ENCODE assay signal across 8 cellular contexts in the genomic region with DNA sequence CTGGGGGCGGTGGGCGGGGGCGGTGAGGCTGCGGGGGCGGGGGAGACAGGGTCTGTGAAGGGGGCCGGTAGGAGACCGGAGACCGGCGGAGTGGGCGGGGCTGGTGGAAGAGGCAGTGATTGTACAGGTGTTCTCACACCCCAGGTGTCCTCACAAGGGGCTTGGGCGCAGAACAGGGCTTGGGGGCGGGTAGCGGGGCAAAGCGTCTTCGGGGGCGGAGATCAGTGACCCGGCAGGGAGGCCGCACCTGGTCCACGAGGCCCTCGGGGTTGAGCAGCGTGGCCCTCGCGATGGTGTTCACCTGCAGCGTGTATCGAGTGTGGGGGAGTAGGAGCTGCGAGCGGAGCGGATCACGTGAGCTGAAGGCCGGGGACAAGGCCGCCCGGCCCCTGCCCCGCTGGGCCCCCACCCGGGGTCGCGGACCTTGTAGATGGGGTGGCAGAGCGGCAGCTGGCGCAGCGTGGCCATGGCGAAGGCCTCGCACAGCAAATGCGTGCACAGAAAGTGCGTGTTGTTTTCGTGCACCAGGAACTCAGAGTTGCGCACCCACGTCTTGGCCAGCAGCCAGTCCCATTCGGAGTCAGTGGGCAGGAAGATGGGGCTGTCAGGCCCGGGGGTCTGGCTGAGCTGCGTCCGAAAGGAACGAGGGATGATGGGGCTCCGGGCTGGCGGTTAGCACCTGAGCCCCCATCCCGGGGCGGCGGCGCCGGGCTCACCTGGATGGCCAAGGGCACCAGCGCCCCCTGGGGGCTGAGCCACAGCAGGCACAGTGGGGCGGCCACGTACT. TPM values are rescaled to one million over a fixed set of nuclear protein-coding genes. Genes with fewer than 3 reads are reported as not detected.
DNase-seq lines count a peak whose midpoint lies in the region; ATAC-seq, FAIRE-seq and TF ChIP-seq lines count a peak whose summit lies in the region.

No MANE protein-coding gene starts in this region.

- no peak overlapping the region for H3K27ac Mint-ChIP-seq in activated T-cell treated with anti-CD3 and anti-CD28 coated beads, Interleukin-2, amount 50 U/mL, for 72 hours

- DNase-seq in DMS79 treated with DMSO at 0.1 percent for 48 hours (lab: John Stamatoyannopoulos, UW): peak; percentile 36
- DNase-seq in DMS79 (lab: John Stamatoyannopoulos, UW): no peak
- peak; percentile 89 for DNase-seq in NCI-H748 (lab: John Stamatoyannopoulos, UW; ENCODE audit: unreplicated experiment)
- DNase-seq in activated T-cell treated with anti-CD3 and anti-CD28 coated beads, Interleukin-2, amount 50 U/mL, for 72 hours: peak; percentile 83 to 87
- DNase-seq in fibroblast of the aortic adventitia (ENCODE audit: low read depth): peak; percentile 19
- DNase-seq in pancreas: peak; percentile 63 to 94 (median 82)
- peak; percentile 69 to 86 for DNase-seq in aorta
- no peak for DNase-seq in RCC 7860 (ENCODE audit: low spot score)

- H3K27me3 Mint-ChIP-seq in activated T-cell treated with anti-CD3 and anti-CD28 coated beads, Interleukin-2, amount 50 U/mL, for 72 hours (ENCODE audit: low read depth): peaks cover 35% of the 10 kb centered on the region

- peak overlapping the region; percentile 54 to 64 for H3K4me3 Mint-ChIP-seq in activated T-cell treated with anti-CD3 and anti-CD28 coated beads, Interleukin-2, amount 50 U/mL, for 72 hours

- ATAC-seq in activated T-cell treated with anti-CD3 and anti-CD28 coated beads, Interleukin-2, amount 50 U/mL, for 72 hours (replicated peaks in 1 of 2): peak; percentile 95
- ATAC-seq in pancreas (peak; percentile 93 to 99 (median 94)), aorta (ENCODE audit: low FRiP score) (peak; percentile 69)

- intact Hi-C loops in pancreas (cut with DNase I): loop anchor here in 1 of 3 donors (10.0 kb wide), 1 partner anchor 45 kb away; no protein-coding TSS in a partner anchor
- intact Hi-C loops in aorta (cut with DNase I): loop anchor here in 1 of 2 donors (10.0 kb wide), 1 partner anchor 45 kb away; no protein-coding TSS in a partner anchor

- no peaks in the 10 kb centered on the region for H3K9me3 Mint-ChIP-seq in activated T-cell treated with anti-CD3 and anti-CD28 coated beads, Interleukin-2, amount 50 U/mL, for 72 hours

- H3K9me3 ChIP-seq in pancreas: no peaks in the 10 kb centered on the region
- H3K9me3 ChIP-seq in aorta (ENCODE audit: control insufficient read depth, low read length): no peaks in the 10 kb centered on the region

- H3K36me3 ChIP-seq in pancreas (no peaks in the 10 kb centered on the region), aorta (ENCODE audit: control insufficient read depth in 1 of 2, insufficient read depth in 2 of 2, low read length in 1 of 2) (no peaks in the 10 kb centered on the region)

- peak; percentile 68 for TF ChIP-seq CTCF in fibroblast of the aortic adventitia (IDR thresholded peaks at IDR 0.05; ENCODE audit: insufficient read depth, low read length)
- peak; percentile 88 to 92 (median 90) for TF ChIP-seq CTCF in pancreas (IDR thresholded peaks at IDR 0.05)

- no peaks in the 10 kb centered on the region for H3K27me3 ChIP-seq in pancreas
- peaks cover 0 to 4% of the 10 kb centered on the region in 2 donors for H3K27me3 ChIP-seq in aorta (ENCODE audit: control insufficient read depth in 1 of 2, insufficient read depth in 2 of 2, low read length in 1 of 2)

- no peak for FAIRE-seq in pancreas (lab: Jason Lieb, UNC)
- no peak for FAIRE-seq in RCC 7860 (lab: Jason Lieb, UNC)

- H3K4me3 ChIP-seq in fibroblast of the aortic adventitia (ENCODE audit: low read depth, low read length) (peak overlapping the region; percentile 31), pancreas (peak overlapping the region in 3 of 4 donors; percentile 31 to 49 (median 43)), aorta (ENCODE audit: low read length in 2 of 2) (no peak overlapping the region)

- H3K27ac ChIP-seq in pancreas: no peak overlapping the region
- H3K27ac ChIP-seq in aorta (ENCODE audit: low read depth in 1 of 2, low read length in 2 of 2): no peak overlapping the region

- WGBS in pancreas, 2 donors: 8 to 10% methylated on average over 58 to 61 of the region's 61 CpGs
- 7 to 8% methylated on average over 56 to 61 of the region's 61 CpGs for whole genome bisulfite sequencing in aorta, 2 donors

- H3K4me1 ChIP-seq in pancreas (peaks cover 0 to 4% (median 0%) of the 10 kb centered on the region in 3 donors), aorta (ENCODE audit: control insufficient read depth in 1 of 2, insufficient read depth in 2 of 2, low read length in 2 of 2) (no peaks in the 10 kb centered on the region)

- H3K4me1 Mint-ChIP-seq in activated T-cell treated with anti-CD3 and anti-CD28 coated beads, Interleukin-2, amount 50 U/mL, for 72 hours (ENCODE audit: low read depth): peaks cover 11% of the 10 kb centered on the region

- H3K36me3 Mint-ChIP-seq in activated T-cell treated with anti-CD3 and anti-CD28 coated beads, Interleukin-2, amount 50 U/mL, for 72 hours (ENCODE audit: insufficient read depth in 2 of 2): no peaks in the 10 kb centered on the region

RNA-seq across cellular contexts. Expression of a gene that starts 8.5 kb away (rescaled TPM):
- total RNA-seq in activated T-cell treated with anti-CD3 and anti-CD28 coated beads, Interleukin-2, amount 50 U/mL, for 72 hours: not detected
- 0.09 TPM in 1 of 2 replicates, not detected in the other for total RNA-seq in fibroblast of the aortic adventitia (ENCODE audit: low replicate concordance)
- not detected for total RNA-seq in pancreas
- under 1 TPM in 1 of 2 donors, not detected in 1; 0.35 TPM for polyA plus RNA-seq in pancreas
- not detected for total RNA-seq in aorta
- polyA plus RNA-seq in aorta: not detected

RNA-seq across cellular contexts. Expression of a gene that starts 14.0 kb away (rescaled TPM):
- 1 to 10 TPM; 1.5 to 4.3 TPM for total RNA-seq in activated T-cell treated with anti-CD3 and anti-CD28 coated beads, Interleukin-2, amount 50 U/mL, for 72 hours
- 0.09 TPM in 1 of 2 replicates, not detected in the other for total RNA-seq in fibroblast of the aortic adventitia (ENCODE audit: low replicate concordance)
- not detected for total RNA-seq in pancreas
- polyA plus RNA-seq in pancreas: under 1 TPM; 0.08 to 0.16 TPM
- total RNA-seq in aorta: under 1 TPM; 0.19 to 0.30 TPM
- polyA plus RNA-seq in aorta: 1 to 10 TPM in 1 of 2 donors, not detected in 1; 1.6 TPM

RNA-seq across cellular contexts. Expression of a gene that starts 22.3 kb away (rescaled TPM):
- 1 to 10 TPM; 1.3 to 4.1 TPM for total RNA-seq in activated T-cell treated with anti-CD3 and anti-CD28 coated beads, Interleukin-2, amount 50 U/mL, for 72 hours
- total RNA-seq in fibroblast of the aortic adventitia (ENCODE audit: low replicate concordance) (not detected in 2 replicates), pancreas (under 1 TPM in 1 of 6 donors, not detected in 5; 0.31 TPM), aorta (not detected)
- polyA plus RNA-seq in pancreas (under 1 TPM in 1 of 2 donors, not detected in 1; 0.16 TPM), aorta (under 1 TPM in 1 of 2 donors, not detected in 1; 0.25 TPM)

RNA-seq across cellular contexts. Expression of a gene that starts 42.3 kb away (rescaled TPM):
- total RNA-seq in activated T-cell treated with anti-CD3 and anti-CD28 coated beads, Interleukin-2, amount 50 U/mL, for 72 hours: 10 to 100 TPM; 58.2 to 78.5 TPM
- total RNA-seq in fibroblast of the aortic adventitia (ENCODE audit: low replicate concordance): 1.6 and 12.7 TPM in 2 replicates
- total RNA-seq in pancreas: 100 to 1,000 TPM in 2 of 6 donors, 10 to 100 TPM in 4; 17.5 to 105 (median 67.6) TPM
- 100 to 1,000 TPM; 107 to 158 TPM for polyA plus RNA-seq in pancreas
- 100 to 1,000 TPM; 100 to 297 TPM for total RNA-seq in aorta
- polyA plus RNA-seq in aorta: 100 to 1,000 TPM in 1 of 2 donors, 10 to 100 TPM in 1; 34.3 to 246 TPM

RNA-seq across cellular contexts. Expression of a gene that starts 52.9 kb away (rescaled TPM):
- 10 to 100 TPM; 71.3 to 73.6 TPM for total RNA-seq in activated T-cell treated with anti-CD3 and anti-CD28 coated beads, Interleukin-2, amount 50 U/mL, for 72 hours
- total RNA-seq in fibroblast of the aortic adventitia (ENCODE audit: low replicate concordance) (5.2 and 6.0 TPM in 2 replicates), pancreas (10 to 100 TPM; 19.5 to 35.7 (median 29.6) TPM), aorta (10 to 100 TPM; 73.4 to 80.8 TPM)
- polyA plus RNA-seq in pancreas (10 to 100 TPM; 29.8 to 82.0 TPM), aorta (100 to 1,000 TPM in 1 of 2 donors, 10 to 100 TPM in 1; 59.7 to 105 TPM)

Comparison
In these comparisons a context has a peak if more than half of its experiments do, and no peak if none do; other contexts are left out.
1. DNase-seq: peak in DMS79 treated with DMSO at 0.1 percent for 48 hours (single experiment), NCI-H748 (single experiment), activated T-cell treated with anti-CD3 and anti-CD28 coated beads, Interleukin-2, amount 50 U/mL, for 72 hours (2 of 2), fibroblast of the aortic adventitia (single experiment), pancreas (6 of 6) and aorta (2 of 2); none in DMS79 (single experiment) and RCC 7860 (single experiment).
2. H3K4me3 ChIP-seq: peak in fibroblast of the aortic adventitia (single experiment) and pancreas (3 of 4); none in aorta (0 of 2).
3. Peak in every context shown above with its lines, with median percentiles within 50 percentile points of each other: ATAC-seq.